ENCODE assay signal across 8 cellular contexts in the genomic region with DNA sequence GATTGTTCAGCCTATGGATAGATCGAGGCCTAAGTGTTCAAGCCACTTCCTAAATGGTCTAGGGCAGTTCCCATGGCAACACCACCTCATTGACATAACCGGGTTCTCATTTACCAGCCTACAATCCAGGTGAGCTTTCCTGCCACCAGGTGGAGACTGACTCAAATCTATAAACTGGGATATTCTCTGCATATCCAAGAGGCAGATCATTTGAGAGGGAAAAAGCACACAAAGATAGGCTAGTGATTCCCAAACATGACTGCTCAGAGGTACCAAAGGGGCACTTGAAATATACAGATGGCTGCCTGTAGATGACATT.
A peak's percentile ranks its signal among the peaks of the same experiment; 100 is the strongest.
DNase-seq lines count a peak whose midpoint lies in the region; ATAC-seq, FAIRE-seq and TF ChIP-seq lines count a peak whose summit lies in the region.

No MANE protein-coding gene starts in this region.

- H2AFZ ChIP-seq in keratinocyte (ENCODE audit: control insufficient read depth, low read length): no peak overlapping the region

- H3K9me1 ChIP-seq in keratinocyte (ENCODE audit: control insufficient read depth, extremely low read depth, insufficient read depth, low read length): peaks cover 2% of the 10 kb centered on the region

- peaks cover 4% of the 10 kb centered on the region for H3K4me1 Mint-ChIP-seq in activated CD4-positive, alpha-beta T cell treated with anti-CD3 and anti-CD28 coated beads, Interleukin-2, amount 10 ng/mL, durations not matched to agents 24 days and 14 days

- no peak for ATAC-seq in HG03280 (IDR thresholded peaks at IDR 0.05; ENCODE audit: unreplicated experiment)

- no peaks in the 10 kb centered on the region for H3K36me3 Mint-ChIP-seq in activated CD4-positive, alpha-beta T cell treated with anti-CD3 and anti-CD28 coated beads, Interleukin-2, amount 10 ng/mL, durations not matched to agents 24 days and 14 days (ENCODE audit: low read depth)

- no peaks in the 10 kb centered on the region for H3K27me3 Mint-ChIP-seq in activated CD4-positive, alpha-beta T cell treated with anti-CD3 and anti-CD28 coated beads, Interleukin-2, amount 10 ng/mL, durations not matched to agents 24 days and 14 days

- H3K27ac Mint-ChIP-seq in activated CD4-positive, alpha-beta T cell treated with anti-CD3 and anti-CD28 coated beads, Interleukin-2, amount 10 ng/mL, durations not matched to agents 24 days and 14 days: no peak overlapping the region

- H3K4me1 ChIP-seq in HUES64 (ENCODE audit: insufficient read depth, low read length) (peaks cover 31% of the 10 kb centered on the region), keratinocyte (ENCODE audit: control insufficient read depth, extremely low read depth, insufficient read depth, low read length) (no peaks in the 10 kb centered on the region)

- H3K4me3 ChIP-seq in HUES64 (ENCODE audit: low read length) (no peak overlapping the region), keratinocyte (ENCODE audit: control insufficient read depth in 2 of 3, extremely low read depth in 1 of 3, insufficient read depth in 2 of 3, low read depth in 1 of 3, low read length in 3 of 3) (no peak overlapping the region)

- H3K79me2 ChIP-seq in keratinocyte (ENCODE audit: control insufficient read depth, insufficient read depth, low read length): no peaks in the 10 kb centered on the region

- H4K20me1 ChIP-seq in keratinocyte (ENCODE audit: control insufficient read depth, extremely low read depth, insufficient read depth, low read length): no peaks in the 10 kb centered on the region

- 11% methylated on average over 2 of the region's 2 CpGs for WGBS in HUES64

- H3K4me3 Mint-ChIP-seq in activated CD4-positive, alpha-beta T cell treated with anti-CD3 and anti-CD28 coated beads, Interleukin-2, amount 10 ng/mL, durations not matched to agents 24 days and 14 days: no peak overlapping the region

- H3K9ac ChIP-seq in HUES64 (ENCODE audit: low read depth, low read length) (no peak overlapping the region; the same call in 1 of the 2 replicates), keratinocyte (ENCODE audit: control insufficient read depth, extremely low read depth, insufficient read depth, low read length) (no peak overlapping the region)

- FAIRE-seq in keratinocyte (lab: Jason Lieb, UNC): peak; percentile 44

- intact Hi-C loops in activated CD4-positive, alpha-beta T cell treated with anti-CD3 and anti-CD28 coated beads, Interleukin-2, amount 10 ng/mL, durations not matched to agents 24 days and 14 days (cut with micrococcal nuclease): no loop called here

- DNase-seq in activated CD4-positive, alpha-beta T cell treated with anti-CD3 and anti-CD28 coated beads, Interleukin-2, amount 10 ng/mL, durations not matched to agents 24 days and 14 days: peak; percentile 70
- no peak for DNase-seq in activated CD4-positive, alpha-beta T cell treated with anti-CD3 and anti-CD28 coated beads, Interleukin-2, amount 50 U/mL, for 4 hours
- peak; percentile 19 for DNase-seq in SK-MEL-5 (ENCODE audit: low read depth, low spot score)
- DNase-seq in keratinocyte (ENCODE audit: low read depth, low spot score): peak; percentile 5
- no peak for DNase-seq in Kasumi-1 (lab: John Stamatoyannopoulos, UW)
- no peak for DNase-seq in effector CD4-positive, alpha-beta T cell

- H3K36me3 ChIP-seq in HUES64 (ENCODE audit: insufficient read depth, low read length): no peaks in the 10 kb centered on the region
- no peaks in the 10 kb centered on the region for H3K36me3 ChIP-seq in keratinocyte (ENCODE audit: control insufficient read depth in 2 of 2, extremely low read depth in 1 of 2, insufficient read depth in 2 of 2, low read length in 2 of 2)

- peak; percentile 75 to 80 (median 77) for TF ChIP-seq CTCF in keratinocyte (optimal IDR thresholded peaks at IDR 0.05 in 1 of 3, IDR thresholded peaks at IDR 0.05 in 1 of 3, conservative IDR thresholded peaks at IDR 0.05 in 1 of 3; ENCODE audit: extremely low read depth in 1 of 3, insufficient read depth in 2 of 3, low read length in 3 of 3)

- H3K9me3 ChIP-seq in HUES64 (ENCODE audit: insufficient read depth, low read depth, low read length): no peaks in the 10 kb centered on the region
- no peaks in the 10 kb centered on the region for H3K9me3 ChIP-seq in keratinocyte (ENCODE audit: control insufficient read depth, low read depth, low read length)

- dilution Hi-C loops in keratinocyte (cut with MboI; ENCODE audit: extremely low pct_ligation_motif_present, low sequenced_read_pairs): no loop called here

- no peak overlapping the region for H3K4me2 ChIP-seq in keratinocyte (ENCODE audit: control insufficient read depth, extremely low read depth, insufficient read depth, low read depth, low read length)

- no peaks in the 10 kb centered on the region for H3K9me3 Mint-ChIP-seq in activated CD4-positive, alpha-beta T cell treated with anti-CD3 and anti-CD28 coated beads, Interleukin-2, amount 10 ng/mL, durations not matched to agents 24 days and 14 days

- H3K27ac ChIP-seq in HUES64 (ENCODE audit: low read depth, low read length): peak overlapping the region; percentile 66
- no peak overlapping the region for H3K27ac ChIP-seq in keratinocyte (ENCODE audit: control insufficient read depth, insufficient read depth, low read length)

- in situ Hi-C loops in SK-MEL-5 (cut with HindIII; ENCODE audit: low pct_unique_long_range_greater_than_20kb, low sequenced_read_pairs): no loop called here

- H3K27me3 ChIP-seq in HUES64 (ENCODE audit: insufficient read depth, low read length) (no peaks in the 10 kb centered on the region), keratinocyte (ENCODE audit: control insufficient read depth, extremely low read depth, insufficient read depth, low read length) (peaks cover 6% of the 10 kb centered on the region)

Comparison
In these comparisons a context has a peak if more than half of its experiments do, and no peak if none do; other contexts are left out.
1. DNase-seq: peak in activated CD4-positive, alpha-beta T cell treated with anti-CD3 and anti-CD28 coated beads, Interleukin-2, amount 10 ng/mL, durations not matched to agents 24 days and 14 days (single experiment), SK-MEL-5 (single experiment) and keratinocyte (single experiment); none in activated CD4-positive, alpha-beta T cell treated with anti-CD3 and anti-CD28 coated beads, Interleukin-2, amount 50 U/mL, for 4 hours (0 of 2), Kasumi-1 (0 of 2) and effector CD4-positive, alpha-beta T cell (single experiment).